ENCODE assay signal across 10 cellular contexts in the genomic region with DNA sequence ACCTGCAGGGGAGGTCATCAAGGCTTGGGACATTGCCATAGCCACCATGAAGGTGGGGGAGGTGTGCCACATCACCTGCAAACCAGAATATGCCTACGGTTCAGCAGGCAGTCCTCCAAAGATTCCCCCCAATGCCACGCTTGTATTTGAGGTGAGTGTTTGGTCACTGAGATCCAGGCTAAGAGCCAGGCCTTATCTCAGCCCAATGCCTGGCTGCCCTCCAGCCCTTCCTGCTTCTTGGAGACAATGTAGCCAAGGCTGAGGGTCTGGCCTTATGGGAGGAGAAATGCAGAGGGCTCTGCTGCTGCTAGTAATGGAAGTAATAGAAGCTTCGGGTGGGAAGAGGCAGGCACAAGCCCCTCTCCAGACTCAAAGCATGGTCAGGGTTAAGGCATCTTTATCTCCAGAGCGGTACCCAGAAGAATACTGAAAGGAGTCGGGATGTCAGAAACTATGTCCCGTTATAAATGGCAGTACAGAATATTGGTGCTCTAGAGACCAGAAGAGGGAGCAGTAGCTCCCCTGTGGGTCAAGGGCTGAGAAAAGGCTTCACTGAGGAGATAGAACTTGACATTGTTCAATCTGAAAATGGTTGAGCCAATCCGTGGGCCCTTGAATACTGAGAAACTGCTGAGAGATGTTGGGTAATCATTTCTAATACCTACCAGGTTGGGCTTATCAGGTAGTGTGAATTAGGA. TPM values are rescaled to one million over a fixed set of nuclear protein-coding genes. Genes with fewer than 3 reads are reported as not detected.
DNase-seq lines count a peak whose midpoint lies in the region; ATAC-seq and TF ChIP-seq lines count a peak whose summit lies in the region.
"Had no signal": no experiment of that assay in that cellular context is flagged by ENCODE, and none has a peak within 500 bp of the region (broad histone marks: within the 10 kb centered on the region; RNA-seq: fewer than 3 reads in every experiment).

No MANE protein-coding gene starts in this region.

- peak overlapping the region in 2 of 8 donors; percentile 47 to 87 for H3K27ac Mint-ChIP-seq in CD8-positive, alpha-beta memory T cell
- H3K27ac Mint-ChIP-seq in naive thymus-derived CD4-positive, alpha-beta T cell, result peak overlapping the region in 6 of 9 donors; percentile 2 to 88 (median 48)

- H3K27me3 ChIP-seq in CD8-positive, alpha-beta memory T cell (ENCODE audit: insufficient read depth, low read length, poor library complexity, severe bottlenecking), result no peaks in the 10 kb centered on the region
- no peaks in the 10 kb centered on the region for H3K27me3 ChIP-seq in naive thymus-derived CD4-positive, alpha-beta T cell (ENCODE audit: control insufficient read depth in 2 of 2, insufficient read depth in 2 of 2, low read length in 2 of 2)
- no peaks in the 10 kb centered on the region for H3K27me3 ChIP-seq in suprapubic skin

- intact Hi-C loops in naive thymus-derived CD4-positive, alpha-beta T cell (cut with micrococcal nuclease), result loop anchor here (5.0 to 10.0 kb wide), 4 partner anchors 147 to 1737 kb away; a partner anchor contains a TSS

- peaks cover 21% of the 10 kb centered on the region for H3K4me1 ChIP-seq in CD8-positive, alpha-beta memory T cell (ENCODE audit: insufficient read depth, low read length)
- peaks cover 8 to 11% of the 10 kb centered on the region in 2 donors for H3K4me1 ChIP-seq in naive thymus-derived CD4-positive, alpha-beta T cell (ENCODE audit: control insufficient read depth in 2 of 2, insufficient read depth in 2 of 2, low read length in 2 of 2)
- peaks cover 51% of the 10 kb centered on the region for H3K4me1 ChIP-seq in suprapubic skin

- no peak for TF ChIP-seq EP300 in suprapubic skin (IDR thresholded peaks at IDR 0.05)

- DNase-seq in CD8-positive, alpha-beta memory T cell, result no peak
- DNase-seq in M059J (ENCODE audit: low read depth) (peak; percentile 4), choroid plexus epithelial cell (ENCODE audit: low read depth) (peak; percentile 61), suprapubic skin (ENCODE audit: low spot score in 2 of 2) (no peak), NCI-H2196 treated with DMSO at 0.1 percent for 48 hours (lab: John Stamatoyannopoulos, UW; ENCODE audit: unreplicated experiment) (no peak), mucosa of gallbladder (ENCODE audit: low spot score) (no peak), NCI-H748 (lab: John Stamatoyannopoulos, UW; ENCODE audit: unreplicated experiment) (no peak)
- DNase-seq in naive thymus-derived CD4-positive, alpha-beta T cell, result no peak
- DNase-seq: NCI-H1105 treated with DMSO at 0.1 percent for 48 hours; stimulated activated CD4-positive, alpha-beta T cell treated with anti-CD3 and anti-CD28 coated beads, Interleukin-4, amount 100 ng/mL, for 4 hours had no signal

- CTCF ChIA-PET in CD8-positive, alpha-beta memory T cell (lab: Charles Lee), result no interaction called here
- CTCF ChIA-PET in naive thymus-derived CD4-positive, alpha-beta T cell (lab: Charles Lee), result interaction anchor here (0.9 to 2.2 kb wide), 2 partner anchors 12 to 115 kb away, joined by 3 to 7 read pairs; no protein-coding TSS in a partner anchor

- 84% methylated on average over 7 of the region's 7 CpGs for WGBS in suprapubic skin

- no peaks in the 10 kb centered on the region for H3K27me3 Mint-ChIP-seq in CD8-positive, alpha-beta memory T cell
- H3K27me3 Mint-ChIP-seq in naive thymus-derived CD4-positive, alpha-beta T cell, result peaks cover 0 to 9% (median 0%) of the 10 kb centered on the region in 5 donors

- peaks cover 14 to 24% (median 21%) of the 10 kb centered on the region in 3 donors for H3K4me1 Mint-ChIP-seq in CD8-positive, alpha-beta memory T cell
- peaks cover 17 to 33% (median 28%) of the 10 kb centered on the region in 7 donors for H3K4me1 Mint-ChIP-seq in naive thymus-derived CD4-positive, alpha-beta T cell

- TF ChIP-seq CTCF in choroid plexus epithelial cell (conservative IDR thresholded peaks at IDR 0.05; ENCODE audit: low read depth, low read length), result peak; percentile 69
- TF ChIP-seq CTCF in suprapubic skin (IDR thresholded peaks at IDR 0.05), result no peak

- POLR2A ChIA-PET in CD8-positive, alpha-beta memory T cell (lab: Charles Lee), result no interaction called here
- POLR2A ChIA-PET in naive thymus-derived CD4-positive, alpha-beta T cell (lab: Charles Lee), result interaction anchor here (0.9 to 7.6 kb wide), 3 partner anchors 10 to 107 kb away, joined by 3 to 65 read pairs (median 41); a partner anchor contains a TSS

- no peak for ATAC-seq in naive thymus-derived CD4-positive, alpha-beta T cell

- no peak overlapping the region for H3K4me3 ChIP-seq in CD8-positive, alpha-beta memory T cell (ENCODE audit: low read length)
- H3K4me3 ChIP-seq in choroid plexus epithelial cell (ENCODE audit: low read depth, low read length) (no peak overlapping the region), suprapubic skin (no peak overlapping the region)
- H3K4me3 ChIP-seq in naive thymus-derived CD4-positive, alpha-beta T cell (ENCODE audit: low read length), result no peak overlapping the region

- H3K27ac ChIP-seq in CD8-positive, alpha-beta memory T cell (ENCODE audit: low read depth, low read length), result no peak overlapping the region
- H3K27ac ChIP-seq in naive thymus-derived CD4-positive, alpha-beta T cell (ENCODE audit: low read depth, low read length), result no peak overlapping the region
- no peak overlapping the region for H3K27ac ChIP-seq in suprapubic skin

- H3K9me3 ChIP-seq in CD8-positive, alpha-beta memory T cell (ENCODE audit: low read length), result no peaks in the 10 kb centered on the region
- no peaks in the 10 kb centered on the region for H3K9me3 ChIP-seq in naive thymus-derived CD4-positive, alpha-beta T cell (ENCODE audit: control insufficient read depth in 2 of 3, low read length in 3 of 3)
- no peaks in the 10 kb centered on the region for H3K9me3 ChIP-seq in suprapubic skin

- TF ChIP-seq POLR2A in suprapubic skin (IDR thresholded peaks at IDR 0.05), result no peak

- peak overlapping the region in 5 of 7 donors; percentile 74 to 98 (median 91) for H3K4me3 Mint-ChIP-seq in CD8-positive, alpha-beta memory T cell
- peak overlapping the region in 5 of 10 donors; percentile 65 to 97 (median 96) for H3K4me3 Mint-ChIP-seq in naive thymus-derived CD4-positive, alpha-beta T cell

- H3K9me3 Mint-ChIP-seq in CD8-positive, alpha-beta memory T cell, result no peaks in the 10 kb centered on the region
- H3K9me3 Mint-ChIP-seq in naive thymus-derived CD4-positive, alpha-beta T cell, result no peaks in the 10 kb centered on the region

- peaks cover 53% of the 10 kb centered on the region for H3K36me3 ChIP-seq in CD8-positive, alpha-beta memory T cell (ENCODE audit: insufficient read depth, low read length)
- peaks cover 20 to 57% (median 26%) of the 10 kb centered on the region in 3 experiments for H3K36me3 ChIP-seq in naive thymus-derived CD4-positive, alpha-beta T cell (ENCODE audit: control insufficient read depth in 2 of 3, insufficient read depth in 3 of 3, low read length in 3 of 3)
- peaks cover 52% of the 10 kb centered on the region for H3K36me3 ChIP-seq in suprapubic skin

- peaks cover 0 to 66% (median 14%) of the 10 kb centered on the region in 3 donors for H3K36me3 Mint-ChIP-seq in CD8-positive, alpha-beta memory T cell
- peaks cover 9 to 37% (median 22%) of the 10 kb centered on the region in 5 donors for H3K36me3 Mint-ChIP-seq in naive thymus-derived CD4-positive, alpha-beta T cell

RNA-seq across cellular contexts. Expression of a gene that starts 3.1 kb away (rescaled TPM):
- 100 to 1,000 TPM; 172 to 183 TPM for total RNA-seq in CD8-positive, alpha-beta memory T cell
- polyA plus RNA-seq in CD8-positive, alpha-beta memory T cell, result 35.1 TPM
- 42.1 and 43.0 TPM in 2 replicates for total RNA-seq in M059J (2014; rRNA removed; shearing (Covaris generic))
- 10 to 100 TPM; 47.4 to 95.4 (median 54.6) TPM for total RNA-seq in naive thymus-derived CD4-positive, alpha-beta T cell
- 10 to 100 TPM; 27.3 to 39.6 TPM for polyA plus RNA-seq in naive thymus-derived CD4-positive, alpha-beta T cell
- 10 to 100 TPM; 54.3 to 65.6 (median 59.5) TPM for total RNA-seq in suprapubic skin
- 140 TPM for total RNA-seq in mucosa of gallbladder

RNA-seq across cellular contexts. Expression of a gene that starts 14.6 kb away (rescaled TPM):
- 10 to 100 TPM; 36.9 to 39.3 TPM for total RNA-seq in CD8-positive, alpha-beta memory T cell
- polyA plus RNA-seq in CD8-positive, alpha-beta memory T cell, result 53.3 TPM
- total RNA-seq in M059J (2014; rRNA removed; shearing (Covaris generic)), result 9.1 and 13.8 TPM in 2 replicates
- 100 to 1,000 TPM in 2 of 5 experiments, 10 to 100 TPM in 3; 50.4 to 156 (median 95.6) TPM for total RNA-seq in naive thymus-derived CD4-positive, alpha-beta T cell
- polyA plus RNA-seq in naive thymus-derived CD4-positive, alpha-beta T cell, result 10 to 100 TPM; 52.3 to 76.1 TPM
- 10 to 100 TPM; 22.4 to 93.3 (median 35.8) TPM for total RNA-seq in suprapubic skin
- 43.4 TPM for total RNA-seq in mucosa of gallbladder

RNA-seq across cellular contexts. Expression of a gene that starts 37.0 kb away (rescaled TPM):
- not detected for total RNA-seq in CD8-positive, alpha-beta memory T cell
- polyA plus RNA-seq in CD8-positive, alpha-beta memory T cell, result 0.82 TPM
- not detected in 2 replicates for total RNA-seq in M059J (2014; rRNA removed; shearing (Covaris generic))
- total RNA-seq in naive thymus-derived CD4-positive, alpha-beta T cell, result not detected
- polyA plus RNA-seq in naive thymus-derived CD4-positive, alpha-beta T cell, result 1 to 10 TPM; 1.6 to 2.0 TPM
- total RNA-seq in suprapubic skin, result 1 to 10 TPM in 3 of 4 donors, under 1 TPM in 1; 0.48 to 4.7 (median 1.9) TPM
- 3.2 TPM for total RNA-seq in mucosa of gallbladder

RNA-seq across cellular contexts. Expression of a gene that starts 59.0 kb away (rescaled TPM):
- total RNA-seq in CD8-positive, alpha-beta memory T cell, result not detected
- not detected for polyA plus RNA-seq in CD8-positive, alpha-beta memory T cell
- total RNA-seq in M059J (2014; rRNA removed; shearing (Covaris generic)), result not detected in 2 replicates
- total RNA-seq in naive thymus-derived CD4-positive, alpha-beta T cell, result not detected
- not detected for polyA plus RNA-seq in naive thymus-derived CD4-positive, alpha-beta T cell
- total RNA-seq in suprapubic skin, result not detected
- total RNA-seq in mucosa of gallbladder, result not detected

Comparison
In these comparisons a context has a peak if more than half of its experiments do, and no peak if none do; other contexts are left out.
1. DNase-seq: peak in M059J (single experiment) and choroid plexus epithelial cell (single experiment); none in CD8-positive, alpha-beta memory T cell (0 of 5), naive thymus-derived CD4-positive, alpha-beta T cell (0 of 9), suprapubic skin (0 of 2), NCI-H2196 treated with DMSO at 0.1 percent for 48 hours (single experiment), mucosa of gallbladder (single experiment) and NCI-H748 (single experiment).